1 cellular context compared by ENCODE assay signal in the genomic region with DNA sequence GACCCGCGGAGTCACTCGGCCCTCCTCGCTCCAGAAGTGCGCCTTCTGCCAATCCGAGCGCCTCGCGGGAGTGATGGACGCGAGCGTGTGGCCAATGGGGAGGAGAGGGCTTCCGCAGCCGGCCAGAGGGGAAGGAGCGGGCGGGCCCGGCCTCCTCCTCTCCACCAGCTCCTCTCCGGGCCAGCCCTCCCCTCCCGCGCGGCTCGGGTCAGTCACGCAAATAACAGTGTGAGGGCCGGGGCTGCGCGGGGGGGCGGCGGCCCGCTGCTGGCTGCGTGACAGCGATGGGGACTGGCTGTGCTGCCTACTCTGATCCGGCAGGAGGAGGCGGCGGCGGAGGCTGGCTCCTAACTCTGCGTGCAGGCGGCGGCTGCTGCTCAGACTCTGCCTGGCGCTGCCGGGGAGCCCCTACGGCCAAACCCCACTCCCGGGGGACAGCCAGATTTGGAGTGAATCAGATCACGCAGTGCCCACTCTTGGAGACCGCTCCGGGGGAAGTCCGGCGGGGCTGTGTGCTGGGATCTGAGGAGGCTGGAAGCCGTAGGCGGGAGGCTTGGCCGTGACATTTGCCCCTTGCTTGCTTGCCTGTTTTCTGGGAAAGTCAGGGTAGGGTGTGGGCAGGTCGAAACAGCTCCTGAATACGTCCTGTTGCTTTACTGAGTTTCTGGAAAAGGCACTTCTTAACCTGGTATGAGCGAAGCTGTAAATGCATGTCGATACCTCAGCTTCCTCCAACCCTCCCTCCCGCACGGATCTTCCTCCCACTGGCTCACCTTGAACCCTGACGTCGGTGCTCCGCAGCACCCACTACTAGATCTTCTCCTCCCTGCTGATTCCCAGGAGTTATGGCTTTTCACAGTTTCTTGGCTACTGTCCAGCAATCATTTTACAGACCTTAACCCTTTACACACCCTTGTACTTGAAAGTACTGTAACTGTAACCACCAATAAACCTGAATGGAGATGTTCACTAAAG.
TF ChIP-seq lines count a peak whose summit lies in the region.

No MANE protein-coding gene starts in this region.

TF ChIP-seq in HEK293, 187 proteins besides CTCF, POLR2A, EP300 and RAD21 (continued from another document):
- TF ChIP-seq, protein P1, sequence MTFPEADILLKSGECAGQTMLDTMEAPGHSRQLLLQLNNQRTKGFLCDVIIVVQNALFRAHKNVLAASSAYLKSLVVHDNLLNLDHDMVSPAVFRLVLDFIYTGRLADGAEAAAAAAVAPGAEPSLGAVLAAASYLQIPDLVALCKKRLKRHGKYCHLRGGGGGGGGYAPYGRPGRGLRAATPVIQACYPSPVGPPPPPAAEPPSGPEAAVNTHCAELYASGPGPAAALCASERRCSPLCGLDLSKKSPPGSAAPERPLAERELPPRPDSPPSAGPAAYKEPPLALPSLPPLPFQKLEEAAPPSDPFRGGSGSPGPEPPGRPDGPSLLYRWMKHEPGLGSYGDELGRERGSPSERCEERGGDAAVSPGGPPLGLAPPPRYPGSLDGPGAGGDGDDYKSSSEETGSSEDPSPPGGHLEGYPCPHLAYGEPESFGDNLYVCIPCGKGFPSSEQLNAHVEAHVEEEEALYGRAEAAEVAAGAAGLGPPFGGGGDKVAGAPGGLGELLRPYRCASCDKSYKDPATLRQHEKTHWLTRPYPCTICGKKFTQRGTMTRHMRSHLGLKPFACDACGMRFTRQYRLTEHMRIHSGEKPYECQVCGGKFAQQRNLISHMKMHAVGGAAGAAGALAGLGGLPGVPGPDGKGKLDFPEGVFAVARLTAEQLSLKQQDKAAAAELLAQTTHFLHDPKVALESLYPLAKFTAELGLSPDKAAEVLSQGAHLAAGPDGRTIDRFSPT (tag by site-specific recombination; IDR thresholded peaks at IDR 0.05), result peak; percentile 45; the same call in 1 of the 2 replicates
- TF ChIP-seq OSR2 (tag by site-specific recombination; IDR thresholded peaks at IDR 0.05) (peak; percentile 67), ZIC2 (tag by site-specific recombination; IDR thresholded peaks at IDR 0.05) (peak; percentile 87), PRDM4 (tag by site-specific recombination; IDR thresholded peaks at IDR 0.05) (peak; percentile 45; the same call in 1 of the 2 replicates), ZBTB17 (tag by site-specific recombination; IDR thresholded peaks at IDR 0.05) (peak; percentile 89), KLF10 (tag by site-specific recombination; IDR thresholded peaks at IDR 0.05) (peak; percentile 71; the same call in 1 of the 2 replicates), ZBTB6 (tag by site-specific recombination; IDR thresholded peaks at IDR 0.05) (peak; percentile 65; the same call in 1 of the 2 replicates), ZNF202 (tag by site-specific recombination; IDR thresholded peaks at IDR 0.05; ENCODE audit: borderline replicate concordance) (no peak), TRIM28 (IDR thresholded peaks at IDR 0.05; ENCODE audit: borderline replicate concordance, low read length) (peak; percentile 73), ZNF580 (tag by site-specific recombination; IDR thresholded peaks at IDR 0.05) (no peak), ZNF132 (tag by site-specific recombination; IDR thresholded peaks at IDR 0.05; ENCODE audit: borderline replicate concordance) (no peak), ZNF664 (tag by site-specific recombination; IDR thresholded peaks at IDR 0.05) (no peak), OVOL3 (tag by site-specific recombination; IDR thresholded peaks at IDR 0.05) (peak; percentile 19; the same call in 1 of the 2 replicates), ZFP37 (tag by site-specific recombination; IDR thresholded peaks at IDR 0.05) (0 out of 2 replicates have a peak, but pooled peaks have one; percentile 31), ZSCAN30 (tag by site-specific recombination; IDR thresholded peaks at IDR 0.05) (peak; percentile 50), ZNF24 (tag by site-specific recombination; IDR thresholded peaks at IDR 0.05) (no peak), ZNF639 (tag by site-specific recombination; IDR thresholded peaks at IDR 0.05) (no peak), ZSCAN23 (tag by site-specific recombination; IDR thresholded peaks at IDR 0.05) (no peak), ZNF335 (tag by site-specific recombination; conservative IDR thresholded peaks at IDR 0.05) (peak; percentile 86), ZNF341 (tag by site-specific recombination; IDR thresholded peaks at IDR 0.05; ENCODE audit: low read depth) (peak; percentile 94), ZNF621 (tag by site-specific recombination; IDR thresholded peaks at IDR 0.05) (no peak), KLF16 (tag by site-specific recombination; IDR thresholded peaks at IDR 0.05) (peak; percentile 39; the same call in 1 of the 2 replicates), SCRT2 (tag by site-specific recombination; IDR thresholded peaks at IDR 0.05) (peak; percentile 91)
